ENCODE assay signal across 9 cellular contexts in genomic region chr12:121096199-121096798, GRCh38. TPM values are rescaled to one million over a fixed set of nuclear protein-coding genes. Genes with fewer than 3 reads are reported as not detected.
A peak's percentile ranks its signal among the peaks of the same experiment; 100 is the strongest.
DNase-seq lines count a peak whose midpoint lies in the region; ATAC-seq and TF ChIP-seq lines count a peak whose summit lies in the region.
"Had no signal": no experiment of that assay in that cellular context is flagged by ENCODE, and none has a peak within 500 bp of the region (broad histone marks: within the 10 kb centered on the region; RNA-seq: fewer than 3 reads in every experiment).

No MANE protein-coding gene starts in this region.

- no peaks in the 10 kb centered on the region for H3K27me3 ChIP-seq in BLaER1

- H3K9me3 Mint-ChIP-seq in activated CD8-positive, alpha-beta T cell treated with anti-CD3 and anti-CD28 coated beads for 36 hours, result peaks cover 6% of the 10 kb centered on the region
- H3K9me3 Mint-ChIP-seq in mesothelial cell of epicardium, result peaks cover 13% of the 10 kb centered on the region

- H3K27ac ChIP-seq in BLaER1 (peak overlapping the region; percentile 58; the same call in 1 of the 2 replicates), HEK293 (ENCODE audit: extremely low read depth, low read depth, low read length) (no peak overlapping the region)

- H4K20me1 ChIP-seq in BLaER1, result no peaks in the 10 kb centered on the region

- H3K4me1 Mint-ChIP-seq in activated CD8-positive, alpha-beta T cell treated with anti-CD3 and anti-CD28 coated beads for 36 hours (ENCODE audit: low read depth), result peaks cover 39% of the 10 kb centered on the region
- H3K4me1 Mint-ChIP-seq in mesothelial cell of epicardium, result peaks cover 8% of the 10 kb centered on the region

- no peaks in the 10 kb centered on the region for H3K36me3 Mint-ChIP-seq in activated CD8-positive, alpha-beta T cell treated with anti-CD3 and anti-CD28 coated beads for 36 hours (ENCODE audit: low read depth)
- no peaks in the 10 kb centered on the region for H3K36me3 Mint-ChIP-seq in mesothelial cell of epicardium

- TF ChIP-seq CTCF in HEK293 (tag by site-specific recombination; IDR thresholded peaks at IDR 0.05), result no peak
- peak; percentile 33 for TF ChIP-seq CTCF in activated CD8-positive, alpha-beta T cell treated with anti-CD3 and anti-CD28 coated beads for 36 hours (IDR thresholded peaks at IDR 0.05)
- TF ChIP-seq CTCF in mesothelial cell of epicardium (IDR thresholded peaks at IDR 0.05; ENCODE audit: unreplicated experiment), result no peak

- no peak for ATAC-seq in activated CD8-positive, alpha-beta T cell treated with anti-CD3 and anti-CD28 coated beads for 36 hours
- no peak for ATAC-seq in HG03135 (IDR thresholded peaks at IDR 0.05; ENCODE audit: unreplicated experiment)
- ATAC-seq in GM21723 (IDR thresholded peaks at IDR 0.05; ENCODE audit: unreplicated experiment), result no peak

- CTCF ChIA-PET in HEK293 (lab: Yijun Ruan, JAX), result interaction anchor here (0.6 to 5.0 kb wide), 14 partner anchors 10 to 447 kb away, joined by 3 to 26 read pairs (median 3); no protein-coding TSS in a partner anchor
- CTCF ChIA-PET in activated CD8-positive, alpha-beta T cell treated with anti-CD3 and anti-CD28 coated beads for 36 hours (lab: Charles Lee), result interaction anchor here (0.6 to 2.3 kb wide), 16 partner anchors 12 to 515 kb away, joined by 3 to 23 read pairs (median 3); partner anchors contain the start of genes P2RX7 and POP5

- peaks cover 5% of the 10 kb centered on the region for H3K27me3 Mint-ChIP-seq in activated CD8-positive, alpha-beta T cell treated with anti-CD3 and anti-CD28 coated beads for 36 hours
- H3K27me3 Mint-ChIP-seq in mesothelial cell of epicardium (ENCODE audit: low read depth), result peaks cover 26% of the 10 kb centered on the region

- peaks cover 35% of the 10 kb centered on the region for H3K9me3 ChIP-seq in BLaER1
- no peaks in the 10 kb centered on the region for H3K9me3 ChIP-seq in HEK293 (ENCODE audit: control insufficient read depth, insufficient read depth, low read depth, low read length)

- no peak overlapping the region for H3K9ac ChIP-seq in BLaER1

- peak overlapping the region; percentile 55 for H3K4me3 Mint-ChIP-seq in activated CD8-positive, alpha-beta T cell treated with anti-CD3 and anti-CD28 coated beads for 36 hours
- H3K4me3 Mint-ChIP-seq in mesothelial cell of epicardium, result peak overlapping the region; percentile 75

- H3K4me1 ChIP-seq in BLaER1 (peaks cover 49% of the 10 kb centered on the region), HEK293 (ENCODE audit: control insufficient read depth, insufficient read depth, low read length) (no peaks in the 10 kb centered on the region)

- intact Hi-C loops in activated CD8-positive, alpha-beta T cell treated with anti-CD3 and anti-CD28 coated beads for 36 hours (cut with micrococcal nuclease), result loop anchor here (5.0 kb wide), 1 partner anchor 34 kb away; no protein-coding TSS in a partner anchor

- H3K4me3 ChIP-seq in BLaER1, result no peak overlapping the region
- no peak overlapping the region for H3K4me3 ChIP-seq in HEK293 (ENCODE audit: low read depth, low read length)

- DNase-seq in activated CD8-positive, alpha-beta T cell treated with anti-CD3 and anti-CD28 coated beads for 36 hours, result no peak
- DNase-seq in mesothelial cell of epicardium (ENCODE audit: low spot score in 2 of 2, unreplicated experiment in 2 of 2) (no peak), NCI-H748 treated with DMSO at 0.1 percent for 48 hours (lab: John Stamatoyannopoulos, UW) (no peak)
- DNase-seq in stimulated activated CD4-positive, alpha-beta T cell treated with anti-CD3 and anti-CD28 coated beads, Interleukin-4, amount 100 ng/mL, for 4 hours, result no peak

- no peaks in the 10 kb centered on the region for H3K36me3 ChIP-seq in BLaER1
- no peaks in the 10 kb centered on the region for H3K36me3 ChIP-seq in HEK293 (ENCODE audit: control insufficient read depth in 2 of 2, insufficient read depth in 1 of 2, low read length in 2 of 2)

- peak overlapping the region; percentile 79 for H3K4me2 ChIP-seq in BLaER1

- POLR2A ChIA-PET in HEK293 (lab: Yijun Ruan, JAX), result interaction anchor here (0.6 kb wide), 1 partner anchor 121 kb away, joined by 4 read pairs; no protein-coding TSS in a partner anchor
- POLR2A ChIA-PET in activated CD8-positive, alpha-beta T cell treated with anti-CD3 and anti-CD28 coated beads for 36 hours (lab: Charles Lee), result interaction anchor here (1.5 kb wide), 1 partner anchor 10 kb away, joined by 5 read pairs; no protein-coding TSS in a partner anchor

- H3K27ac Mint-ChIP-seq in activated CD8-positive, alpha-beta T cell treated with anti-CD3 and anti-CD28 coated beads for 36 hours, result no peak overlapping the region
- H3K27ac Mint-ChIP-seq in mesothelial cell of epicardium, result no peak overlapping the region

TF ChIP-seq in HEK293, 187 proteins besides CTCF, POLR2A, EP300 and RAD21:
- TF ChIP-seq ZNF362 (tag by site-specific recombination; IDR thresholded peaks at IDR 0.05), result no peak
- TF ChIP-seq SP3 (tag by site-specific recombination; IDR thresholded peaks at IDR 0.05), result 0 out of 2 replicates have a peak, but pooled peaks have one; percentile 6
- no peak for TF ChIP-seq ZBTB44 (tag by site-specific recombination; IDR thresholded peaks at IDR 0.05)
- no peak for TF ChIP-seq ZNF645 (tag by site-specific recombination; IDR thresholded peaks at IDR 0.05)
- TF ChIP-seq ZNF660 (tag by site-specific recombination; IDR thresholded peaks at IDR 0.05), result 0 out of 2 replicates have a peak, but pooled peaks have one; percentile 1
- no peak for TF ChIP-seq ZNF140 (tag by site-specific recombination; IDR thresholded peaks at IDR 0.05)
TF ChIP-seq in HEK293: peak in this region for 2.

RNA-seq across cellular contexts. Expression of gene P2RX7, which starts 36.4 kb away (rescaled TPM):
- total RNA-seq in activated CD8-positive, alpha-beta T cell treated with anti-CD3 and anti-CD28 coated beads for 36 hours, result 1 to 10 TPM; 3.6 to 4.7 TPM
- total RNA-seq in mesothelial cell of epicardium, result 0.40 to 0.75 TPM (median 0.50 TPM) in 3 replicates
- total RNA-seq: G401 had no signal

RNA-seq across cellular contexts. Expression of gene OASL, which starts 57.3 kb away (rescaled TPM):
- 10 to 100 TPM; 11.1 to 11.4 TPM for total RNA-seq in activated CD8-positive, alpha-beta T cell treated with anti-CD3 and anti-CD28 coated beads for 36 hours
- total RNA-seq in mesothelial cell of epicardium, result 0.11 TPM in 1 of 3 replicates, not detected in the others
- total RNA-seq: G401 had no signal

Comparison
In these comparisons a context has a peak if more than half of its experiments do, and no peak if none do; other contexts are left out.
1. RNA of gene OASL, which starts 57.3 kb away (total RNA-seq): 11.1 to 11.4 TPM in activated CD8-positive, alpha-beta T cell treated with anti-CD3 and anti-CD28 coated beads for 36 hours; 0.11 TPM in mesothelial cell of epicardium; every median in the first group is over 10 times any median in the second.